Comparison of ENCODE assay signal across 9 cellular contexts in genomic region chr19:1445932-1446712, GRCh38. TPM values are rescaled to one million over a fixed set of nuclear protein-coding genes. Genes with fewer than 3 reads are reported as not detected.
DNase-seq lines count a peak whose midpoint lies in the region; ATAC-seq and TF ChIP-seq lines count a peak whose summit lies in the region.
"Had no signal": no experiment of that assay in that cellular context is flagged by ENCODE, and none has a peak within 500 bp of the region (broad histone marks: within the 10 kb centered on the region; RNA-seq: fewer than 3 reads in every experiment).

No MANE protein-coding gene starts in this region.

- no peak overlapping the region for H3K9ac ChIP-seq in endodermal cell (ENCODE audit: extremely low read depth, low read length, poor library complexity, severe bottlenecking)

- H3K9me3 Mint-ChIP-seq in endodermal cell: peaks cover 1% of the 10 kb centered on the region
- H3K9me3 Mint-ChIP-seq: T-helper 1 cell treated with Interleukin-12 subunit alpha and Interleukin-12 subunit beta and Interleukin-4 antibody, amounts not matched to agents 30 μg/mL and 1 μg/mL, for 36 hours had no signal

- H3K4me1 Mint-ChIP-seq in endodermal cell: no peaks in the 10 kb centered on the region

- H3K9me3 ChIP-seq in endodermal cell (ENCODE audit: control insufficient read depth, low read length): no peaks in the 10 kb centered on the region

- TF ChIP-seq CTCF in GM10266 (IDR thresholded peaks at IDR 0.05; ENCODE audit: control insufficient read depth, insufficient read depth, low read depth, missing control alignments) (no peak), endodermal cell (conservative IDR thresholded peaks at IDR 0.05) (no peak)

- H3K36me3 ChIP-seq in endodermal cell (ENCODE audit: control insufficient read depth, insufficient read depth, low read length): peaks cover 17% of the 10 kb centered on the region

- ATAC-seq in HG02840 (IDR thresholded peaks at IDR 0.05; ENCODE audit: low FRiP score, unreplicated experiment): no peak

- no peaks in the 10 kb centered on the region for H3K4me1 ChIP-seq in endodermal cell (ENCODE audit: control insufficient read depth, insufficient read depth, low read length)

- peak overlapping the region; percentile 54 for H3K4me3 Mint-ChIP-seq in endodermal cell

- WGBS in endodermal cell (ENCODE audit: insufficient coverage in 1 of 2, insufficient read length in 1 of 2), 2 experiments: 2% methylated on average over 19 to 93 of the region's 99 CpGs

- peak overlapping the region; percentile 69 for H3K4me3 ChIP-seq in endodermal cell (ENCODE audit: low read length)

- H3K27me3 ChIP-seq in endodermal cell (ENCODE audit: control insufficient read depth, insufficient read depth, low read length, poor library complexity, severe bottlenecking): peaks cover 49% of the 10 kb centered on the region

- peaks cover 55% of the 10 kb centered on the region for H3K27me3 Mint-ChIP-seq in endodermal cell (ENCODE audit: insufficient read depth)

- H3K27ac ChIP-seq in endodermal cell (ENCODE audit: low read depth, low read length): peak overlapping the region; percentile 70

- no peak overlapping the region for H3K27ac Mint-ChIP-seq in endodermal cell
- H3K27ac Mint-ChIP-seq: T-helper 1 cell treated with Interleukin-12 subunit alpha and Interleukin-12 subunit beta and Interleukin-4 antibody, amounts not matched to agents 30 μg/mL and 1 μg/mL, for 36 hours had no signal

- DNase-seq in GM10266 (ENCODE audit: extremely low spot score) (peak; percentile 84), NCI-H748 (lab: John Stamatoyannopoulos, UW; ENCODE audit: unreplicated experiment) (peak; percentile 66), endodermal cell (peak; percentile 73), putamen (ENCODE audit: low spot score) (peak; percentile 58), HPDE6-E6E7 (ENCODE audit: extremely low spot score) (no peak), amniotic stem cell (lab: John Stamatoyannopoulos, UW) (no peak)
- no peak for DNase-seq in activated CD8-positive, alpha-beta memory T cell treated with anti-CD3 and anti-CD28 coated beads, Interleukin-2, amount 50 U/mL, for 48 hours

- H3K36me3 Mint-ChIP-seq in endodermal cell (ENCODE audit: low read depth): peaks cover 17% of the 10 kb centered on the region

RNA-seq across cellular contexts. Expression of gene APC2, which starts 3.8 kb away (rescaled TPM):
- total RNA-seq in endodermal cell: under 1 TPM; 0.38 to 0.57 TPM
- polyA plus RNA-seq in endodermal cell (2013, experiment 1 of 2): 23.2 TPM
- polyA plus RNA-seq in endodermal cell (2013, experiment 2 of 2): 22.1 TPM

RNA-seq across cellular contexts. Expression of gene RPS15, which starts 7.9 kb away (rescaled TPM):
- total RNA-seq in endodermal cell: 1,000 to 10,000 TPM; 1,298 to 1,321 TPM
- 2,005 TPM for polyA plus RNA-seq in endodermal cell (2013, experiment 1 of 2)
- 1,939 TPM for polyA plus RNA-seq in endodermal cell (2013, experiment 2 of 2)

RNA-seq across cellular contexts. Expression of gene C19orf25, which starts 32.9 kb away (rescaled TPM):
- 10 to 100 TPM; 40.0 to 51.1 TPM for total RNA-seq in endodermal cell
- 29.8 TPM for polyA plus RNA-seq in endodermal cell (2013, experiment 1 of 2)
- polyA plus RNA-seq in endodermal cell (2013, experiment 2 of 2): 25.4 TPM

RNA-seq across cellular contexts. Expression of gene DAZAP1, which starts 38.7 kb away (rescaled TPM):
- total RNA-seq in endodermal cell: 100 to 1,000 TPM; 154 to 179 TPM
- polyA plus RNA-seq in endodermal cell (2013, experiment 1 of 2): 94.3 TPM
- 85.7 TPM for polyA plus RNA-seq in endodermal cell (2013, experiment 2 of 2)

RNA-seq across cellular contexts. Expression of gene PCSK4, which starts 44.0 kb away (rescaled TPM):
- total RNA-seq in endodermal cell: 10 to 100 TPM; 25.2 to 31.6 TPM
- 15.2 TPM for polyA plus RNA-seq in endodermal cell (2013, experiment 1 of 2)
- 12.1 TPM for polyA plus RNA-seq in endodermal cell (2013, experiment 2 of 2)

Comparison
In these comparisons a context has a peak if more than half of its experiments do, and no peak if none do; other contexts are left out.
1. DNase-seq: peak in GM10266 (single experiment), NCI-H748 (single experiment), endodermal cell (single experiment) and putamen (single experiment); none in activated CD8-positive, alpha-beta memory T cell treated with anti-CD3 and anti-CD28 coated beads, Interleukin-2, amount 50 U/mL, for 48 hours (single experiment), HPDE6-E6E7 (single experiment) and amniotic stem cell (single experiment).